In the genomic region with DNA sequence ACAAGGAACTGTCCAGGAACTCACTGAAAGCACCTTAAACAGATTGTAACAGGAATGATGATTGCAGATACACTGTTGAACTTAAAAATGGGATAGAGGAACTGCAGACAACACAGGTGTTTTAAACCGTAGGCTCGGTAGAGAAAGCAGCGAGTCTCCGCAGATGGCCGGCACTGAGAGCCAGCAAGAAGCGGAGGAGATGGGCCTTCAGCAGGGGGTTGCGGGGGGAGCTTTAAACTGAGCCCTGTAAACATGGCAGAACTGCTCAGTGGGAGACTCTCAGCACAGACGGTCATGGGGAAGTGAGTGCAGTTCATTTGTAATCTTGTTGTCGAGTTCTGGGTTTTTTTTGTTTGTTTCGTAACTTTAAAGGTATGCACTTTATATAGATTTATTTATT, we compare ENCODE assay signal across 1 cellular context.
TF ChIP-seq lines count a peak whose summit lies in the region.

No MANE protein-coding gene starts in this region.

TF ChIP-seq in WTC11, 78 proteins besides CTCF, POLR2A, EP300 and RAD21 (continued from another document):
- TF ChIP-seq, protein P1, sequence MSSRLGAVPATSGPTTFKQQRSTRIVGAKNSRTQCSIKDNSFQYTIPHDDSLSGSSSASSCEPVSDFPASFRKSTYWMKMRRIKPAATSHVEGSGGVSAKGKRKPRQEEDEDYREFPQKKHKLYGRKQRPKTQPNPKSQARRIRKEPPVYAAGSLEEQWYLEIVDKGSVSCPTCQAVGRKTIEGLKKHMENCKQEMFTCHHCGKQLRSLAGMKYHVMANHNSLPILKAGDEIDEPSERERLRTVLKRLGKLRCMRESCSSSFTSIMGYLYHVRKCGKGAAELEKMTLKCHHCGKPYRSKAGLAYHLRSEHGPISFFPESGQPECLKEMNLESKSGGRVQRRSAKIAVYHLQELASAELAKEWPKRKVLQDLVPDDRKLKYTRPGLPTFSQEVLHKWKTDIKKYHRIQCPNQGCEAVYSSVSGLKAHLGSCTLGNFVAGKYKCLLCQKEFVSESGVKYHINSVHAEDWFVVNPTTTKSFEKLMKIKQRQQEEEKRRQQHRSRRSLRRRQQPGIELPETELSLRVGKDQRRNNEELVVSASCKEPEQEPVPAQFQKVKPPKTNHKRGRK (CRISPR knock-in tag; IDR thresholded peaks at IDR 0.05; ENCODE audit: borderline replicate concordance) = no peak
- TF ChIP-seq FOXJ3 (CRISPR knock-in tag; IDR thresholded peaks at IDR 0.05; ENCODE audit: borderline replicate concordance) (no peak), CBFB (CRISPR knock-in tag; IDR thresholded peaks at IDR 0.05; ENCODE audit: low read depth) (no peak), TP53 (CRISPR knock-in tag; IDR thresholded peaks at IDR 0.05) (no peak), ZBTB21 (CRISPR knock-in tag; IDR thresholded peaks at IDR 0.05; ENCODE audit: borderline replicate concordance) (no peak), NFATC4 (CRISPR knock-in tag; IDR thresholded peaks at IDR 0.05) (no peak), JUN (CRISPR knock-in tag; IDR thresholded peaks at IDR 0.05) (no peak), PRRX2 (CRISPR knock-in tag; IDR thresholded peaks at IDR 0.05) (no peak)
- TF ChIP-seq, protein P2, sequence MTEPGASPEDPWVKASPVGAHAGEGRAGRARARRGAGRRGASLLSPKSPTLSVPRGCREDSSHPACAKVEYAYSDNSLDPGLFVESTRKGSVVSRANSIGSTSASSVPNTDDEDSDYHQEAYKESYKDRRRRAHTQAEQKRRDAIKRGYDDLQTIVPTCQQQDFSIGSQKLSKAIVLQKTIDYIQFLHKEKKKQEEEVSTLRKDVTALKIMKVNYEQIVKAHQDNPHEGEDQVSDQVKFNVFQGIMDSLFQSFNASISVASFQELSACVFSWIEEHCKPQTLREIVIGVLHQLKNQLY (CRISPR knock-in tag; IDR thresholded peaks at IDR 0.05) = no peak
- TF ChIP-seq, protein P3, sequence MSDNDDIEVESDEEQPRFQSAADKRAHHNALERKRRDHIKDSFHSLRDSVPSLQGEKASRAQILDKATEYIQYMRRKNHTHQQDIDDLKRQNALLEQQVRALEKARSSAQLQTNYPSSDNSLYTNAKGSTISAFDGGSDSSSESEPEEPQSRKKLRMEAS (CRISPR knock-in tag; IDR thresholded peaks at IDR 0.05) = no peak
- TF ChIP-seq, protein P4, sequence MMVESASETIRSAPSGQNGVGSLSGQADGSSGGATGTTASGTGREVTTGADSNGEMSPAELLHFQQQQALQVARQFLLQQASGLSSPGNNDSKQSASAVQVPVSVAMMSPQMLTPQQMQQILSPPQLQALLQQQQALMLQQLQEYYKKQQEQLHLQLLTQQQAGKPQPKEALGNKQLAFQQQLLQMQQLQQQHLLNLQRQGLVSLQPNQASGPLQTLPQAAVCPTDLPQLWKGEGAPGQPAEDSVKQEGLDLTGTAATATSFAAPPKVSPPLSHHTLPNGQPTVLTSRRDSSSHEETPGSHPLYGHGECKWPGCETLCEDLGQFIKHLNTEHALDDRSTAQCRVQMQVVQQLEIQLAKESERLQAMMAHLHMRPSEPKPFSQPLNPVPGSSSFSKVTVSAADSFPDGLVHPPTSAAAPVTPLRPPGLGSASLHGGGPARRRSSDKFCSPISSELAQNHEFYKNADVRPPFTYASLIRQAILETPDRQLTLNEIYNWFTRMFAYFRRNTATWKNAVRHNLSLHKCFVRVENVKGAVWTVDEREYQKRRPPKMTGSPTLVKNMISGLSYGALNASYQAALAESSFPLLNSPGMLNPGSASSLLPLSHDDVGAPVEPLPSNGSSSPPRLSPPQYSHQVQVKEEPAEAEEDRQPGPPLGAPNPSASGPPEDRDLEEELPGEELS (CRISPR knock-in tag; IDR thresholded peaks at IDR 0.05) = no peak
- TF ChIP-seq, protein P5, sequence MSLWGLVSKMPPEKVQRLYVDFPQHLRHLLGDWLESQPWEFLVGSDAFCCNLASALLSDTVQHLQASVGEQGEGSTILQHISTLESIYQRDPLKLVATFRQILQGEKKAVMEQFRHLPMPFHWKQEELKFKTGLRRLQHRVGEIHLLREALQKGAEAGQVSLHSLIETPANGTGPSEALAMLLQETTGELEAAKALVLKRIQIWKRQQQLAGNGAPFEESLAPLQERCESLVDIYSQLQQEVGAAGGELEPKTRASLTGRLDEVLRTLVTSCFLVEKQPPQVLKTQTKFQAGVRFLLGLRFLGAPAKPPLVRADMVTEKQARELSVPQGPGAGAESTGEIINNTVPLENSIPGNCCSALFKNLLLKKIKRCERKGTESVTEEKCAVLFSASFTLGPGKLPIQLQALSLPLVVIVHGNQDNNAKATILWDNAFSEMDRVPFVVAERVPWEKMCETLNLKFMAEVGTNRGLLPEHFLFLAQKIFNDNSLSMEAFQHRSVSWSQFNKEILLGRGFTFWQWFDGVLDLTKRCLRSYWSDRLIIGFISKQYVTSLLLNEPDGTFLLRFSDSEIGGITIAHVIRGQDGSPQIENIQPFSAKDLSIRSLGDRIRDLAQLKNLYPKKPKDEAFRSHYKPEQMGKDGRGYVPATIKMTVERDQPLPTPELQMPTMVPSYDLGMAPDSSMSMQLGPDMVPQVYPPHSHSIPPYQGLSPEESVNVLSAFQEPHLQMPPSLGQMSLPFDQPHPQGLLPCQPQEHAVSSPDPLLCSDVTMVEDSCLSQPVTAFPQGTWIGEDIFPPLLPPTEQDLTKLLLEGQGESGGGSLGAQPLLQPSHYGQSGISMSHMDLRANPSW (CRISPR knock-in tag; conservative IDR thresholded peaks at IDR 0.05; ENCODE audit: low read depth) = no peak
- TF ChIP-seq, protein P6, sequence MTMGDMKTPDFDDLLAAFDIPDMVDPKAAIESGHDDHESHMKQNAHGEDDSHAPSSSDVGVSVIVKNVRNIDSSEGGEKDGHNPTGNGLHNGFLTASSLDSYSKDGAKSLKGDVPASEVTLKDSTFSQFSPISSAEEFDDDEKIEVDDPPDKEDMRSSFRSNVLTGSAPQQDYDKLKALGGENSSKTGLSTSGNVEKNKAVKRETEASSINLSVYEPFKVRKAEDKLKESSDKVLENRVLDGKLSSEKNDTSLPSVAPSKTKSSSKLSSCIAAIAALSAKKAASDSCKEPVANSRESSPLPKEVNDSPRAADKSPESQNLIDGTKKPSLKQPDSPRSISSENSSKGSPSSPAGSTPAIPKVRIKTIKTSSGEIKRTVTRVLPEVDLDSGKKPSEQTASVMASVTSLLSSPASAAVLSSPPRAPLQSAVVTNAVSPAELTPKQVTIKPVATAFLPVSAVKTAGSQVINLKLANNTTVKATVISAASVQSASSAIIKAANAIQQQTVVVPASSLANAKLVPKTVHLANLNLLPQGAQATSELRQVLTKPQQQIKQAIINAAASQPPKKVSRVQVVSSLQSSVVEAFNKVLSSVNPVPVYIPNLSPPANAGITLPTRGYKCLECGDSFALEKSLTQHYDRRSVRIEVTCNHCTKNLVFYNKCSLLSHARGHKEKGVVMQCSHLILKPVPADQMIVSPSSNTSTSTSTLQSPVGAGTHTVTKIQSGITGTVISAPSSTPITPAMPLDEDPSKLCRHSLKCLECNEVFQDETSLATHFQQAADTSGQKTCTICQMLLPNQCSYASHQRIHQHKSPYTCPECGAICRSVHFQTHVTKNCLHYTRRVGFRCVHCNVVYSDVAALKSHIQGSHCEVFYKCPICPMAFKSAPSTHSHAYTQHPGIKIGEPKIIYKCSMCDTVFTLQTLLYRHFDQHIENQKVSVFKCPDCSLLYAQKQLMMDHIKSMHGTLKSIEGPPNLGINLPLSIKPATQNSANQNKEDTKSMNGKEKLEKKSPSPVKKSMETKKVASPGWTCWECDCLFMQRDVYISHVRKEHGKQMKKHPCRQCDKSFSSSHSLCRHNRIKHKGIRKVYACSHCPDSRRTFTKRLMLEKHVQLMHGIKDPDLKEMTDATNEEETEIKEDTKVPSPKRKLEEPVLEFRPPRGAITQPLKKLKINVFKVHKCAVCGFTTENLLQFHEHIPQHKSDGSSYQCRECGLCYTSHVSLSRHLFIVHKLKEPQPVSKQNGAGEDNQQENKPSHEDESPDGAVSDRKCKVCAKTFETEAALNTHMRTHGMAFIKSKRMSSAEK (CRISPR knock-in tag; IDR thresholded peaks at IDR 0.05; ENCODE audit: borderline replicate concordance) = no peak
TF ChIP-seq in WTC11: peak in this region for 0.
